ENCODE assay signal across 1 cellular context in the genomic region with DNA sequence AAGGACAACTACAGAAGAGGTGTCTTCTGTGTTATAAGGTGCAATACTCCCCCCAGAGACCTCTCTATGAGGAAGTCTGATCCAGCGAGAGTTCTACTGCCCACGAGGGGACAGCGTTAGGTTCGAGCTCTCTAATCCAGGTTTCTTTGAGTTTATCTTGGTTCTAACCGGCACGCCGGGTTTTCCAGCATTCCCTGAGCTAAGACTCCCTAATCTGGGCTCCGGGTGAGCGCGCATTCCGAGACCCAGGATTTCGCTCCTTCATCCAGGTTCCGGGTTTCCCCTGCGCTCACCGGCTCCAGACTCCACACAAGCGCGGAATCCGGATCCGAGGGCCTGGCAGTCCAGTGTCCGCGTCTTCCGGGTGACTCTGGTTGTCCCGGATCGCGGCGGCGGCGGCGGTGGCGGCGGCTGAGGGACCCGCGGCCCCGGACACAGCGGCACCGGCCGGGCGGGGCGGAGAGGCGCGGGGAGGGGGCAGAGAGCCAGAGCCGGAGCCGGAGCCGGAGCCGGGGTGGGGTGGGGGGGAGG.
TF ChIP-seq lines count a peak whose summit lies in the region.

A gene with protein sequence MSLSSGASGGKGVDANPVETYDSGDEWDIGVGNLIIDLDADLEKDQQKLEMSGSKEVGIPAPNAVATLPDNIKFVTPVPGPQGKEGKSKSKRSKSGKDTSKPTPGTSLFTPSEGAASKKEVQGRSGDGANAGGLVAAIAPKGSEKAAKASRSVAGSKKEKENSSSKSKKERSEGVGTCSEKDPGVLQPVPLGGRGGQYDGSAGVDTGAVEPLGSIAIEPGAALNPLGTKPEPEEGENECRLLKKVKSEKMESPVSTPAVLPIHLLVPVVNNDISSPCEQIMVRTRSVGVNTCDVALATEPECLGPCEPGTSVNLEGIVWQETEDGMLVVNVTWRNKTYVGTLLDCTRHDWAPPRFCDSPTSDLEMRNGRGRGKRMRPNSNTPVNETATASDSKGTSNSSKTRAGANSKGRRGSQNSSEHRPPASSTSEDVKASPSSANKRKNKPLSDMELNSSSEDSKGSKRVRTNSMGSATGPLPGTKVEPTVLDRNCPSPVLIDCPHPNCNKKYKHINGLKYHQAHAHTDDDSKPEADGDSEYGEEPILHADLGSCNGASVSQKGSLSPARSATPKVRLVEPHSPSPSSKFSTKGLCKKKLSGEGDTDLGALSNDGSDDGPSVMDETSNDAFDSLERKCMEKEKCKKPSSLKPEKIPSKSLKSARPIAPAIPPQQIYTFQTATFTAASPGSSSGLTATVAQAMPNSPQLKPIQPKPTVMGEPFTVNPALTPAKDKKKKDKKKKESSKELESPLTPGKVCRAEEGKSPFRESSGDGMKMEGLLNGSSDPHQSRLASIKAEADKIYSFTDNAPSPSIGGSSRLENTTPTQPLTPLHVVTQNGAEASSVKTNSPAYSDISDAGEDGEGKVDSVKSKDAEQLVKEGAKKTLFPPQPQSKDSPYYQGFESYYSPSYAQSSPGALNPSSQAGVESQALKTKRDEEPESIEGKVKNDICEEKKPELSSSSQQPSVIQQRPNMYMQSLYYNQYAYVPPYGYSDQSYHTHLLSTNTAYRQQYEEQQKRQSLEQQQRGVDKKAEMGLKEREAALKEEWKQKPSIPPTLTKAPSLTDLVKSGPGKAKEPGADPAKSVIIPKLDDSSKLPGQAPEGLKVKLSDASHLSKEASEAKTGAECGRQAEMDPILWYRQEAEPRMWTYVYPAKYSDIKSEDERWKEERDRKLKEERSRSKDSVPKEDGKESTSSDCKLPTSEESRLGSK (N-terminal part only) (plus strand): TSS at position 373 of the 531 bp plus-strand sequence. CDS start 38,842 bp downstream, outside the sequence.

TF ChIP-seq in K562, 482 proteins besides CTCF, POLR2A, EP300 and RAD21 (continued from another document and continues in another):
- TF ChIP-seq ATF4 (CRISPR knock-in tag; IDR thresholded peaks at IDR 0.05) = 0 out of 2 replicates have a peak, but pooled peaks have one; percentile 13
- peak; percentile 87 for TF ChIP-seq PRDM10 (IDR thresholded peaks at IDR 0.05; ENCODE audit: partially characterized antibody)
- TF ChIP-seq HIVEP1 (CRISPR knock-in tag; IDR thresholded peaks at IDR 0.05) = 0 out of 2 replicates have a peak, but pooled peaks have one; percentile 56
- TF ChIP-seq SIN3A (IDR thresholded peaks at IDR 0.05; ENCODE audit: borderline replicate concordance in 2 of 2, control insufficient read depth in 1 of 2, low read depth in 2 of 2, low read length in 2 of 2) = peak in 1 of 2 experiments; percentile 59; a peak in 1 of 4 replicates
- TF ChIP-seq ZFPM2 (CRISPR knock-in tag; IDR thresholded peaks at IDR 0.05) = no peak
- TF ChIP-seq NR4A1 (CRISPR knock-in tag; IDR thresholded peaks at IDR 0.05) = no peak
- TF ChIP-seq NR4A1 (tag; IDR thresholded peaks at IDR 0.05) = peak; percentile 58; the same call in 1 of the 2 replicates
- peak; percentile 76 for TF ChIP-seq ZKSCAN1 (IDR thresholded peaks at IDR 0.05; ENCODE audit: low read depth, low read length)
- TF ChIP-seq DMBX1 (CRISPR knock-in tag; IDR thresholded peaks at IDR 0.05; ENCODE audit: borderline replicate concordance) = peak; percentile 52; the same call in 1 of the 2 replicates
- no peak for TF ChIP-seq SMARCB1 (IDR thresholded peaks at IDR 0.05; ENCODE audit: insufficient read length, low read depth)
- no peak for TF ChIP-seq DLX4 (CRISPR knock-in tag; IDR thresholded peaks at IDR 0.05)
- TF ChIP-seq EP400 (IDR thresholded peaks at IDR 0.05) = peak; percentile 76
- TF ChIP-seq FOXM1 (IDR thresholded peaks at IDR 0.05; ENCODE audit: low read depth) = peak; percentile 86
- TF ChIP-seq FOXM1 (CRISPR knock-in tag; IDR thresholded peaks at IDR 0.05; ENCODE audit: low read depth) = no peak
- peak; percentile 64 for TF ChIP-seq TAF9B (IDR thresholded peaks at IDR 0.05; ENCODE audit: partially characterized antibody)
- 0 out of 2 replicates have a peak, but pooled peaks have one; percentile 61 for TF ChIP-seq FOXP4 (CRISPR knock-in tag; IDR thresholded peaks at IDR 0.05; ENCODE audit: borderline replicate concordance)
- no peak for TF ChIP-seq POLR3G (IDR thresholded peaks at IDR 0.05; ENCODE audit: extremely low read depth, insufficient read length, insufficient replicate concordance)
- peak; percentile 89 for TF ChIP-seq ZSCAN29 (IDR thresholded peaks at IDR 0.05)
- TF ChIP-seq FOXK2 (conservative IDR thresholded peaks at IDR 0.05 in 1 of 2, IDR thresholded peaks at IDR 0.05 in 1 of 2; ENCODE audit: low read depth in 2 of 2) = peak in 1 of 2 experiments; percentile 42; a peak in 1 of 4 replicates
- TF ChIP-seq NBN (IDR thresholded peaks at IDR 0.05; ENCODE audit: low read depth) = peak; percentile 94
- TF ChIP-seq, protein P1, sequence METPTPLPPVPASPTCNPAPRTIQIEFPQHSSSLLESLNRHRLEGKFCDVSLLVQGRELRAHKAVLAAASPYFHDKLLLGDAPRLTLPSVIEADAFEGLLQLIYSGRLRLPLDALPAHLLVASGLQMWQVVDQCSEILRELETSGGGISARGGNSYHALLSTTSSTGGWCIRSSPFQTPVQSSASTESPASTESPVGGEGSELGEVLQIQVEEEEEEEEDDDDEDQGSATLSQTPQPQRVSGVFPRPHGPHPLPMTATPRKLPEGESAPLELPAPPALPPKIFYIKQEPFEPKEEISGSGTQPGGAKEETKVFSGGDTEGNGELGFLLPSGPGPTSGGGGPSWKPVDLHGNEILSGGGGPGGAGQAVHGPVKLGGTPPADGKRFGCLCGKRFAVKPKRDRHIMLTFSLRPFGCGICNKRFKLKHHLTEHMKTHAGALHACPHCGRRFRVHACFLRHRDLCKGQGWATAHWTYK (CRISPR knock-in tag; IDR thresholded peaks at IDR 0.05) = 0 out of 2 replicates have a peak, but pooled peaks have one; percentile 49
- peak; percentile 38; the same call in 1 of the 2 replicates for TF ChIP-seq MBD2 (IDR thresholded peaks at IDR 0.05; ENCODE audit: borderline replicate concordance, low read depth)
- no peak for TF ChIP-seq ZNF584 (CRISPR knock-in tag; IDR thresholded peaks at IDR 0.05; ENCODE audit: low read depth)
- peak; percentile 75 for TF ChIP-seq ETV1 (tag; conservative IDR thresholded peaks at IDR 0.05; ENCODE audit: low read depth)
- TF ChIP-seq, protein P2, sequence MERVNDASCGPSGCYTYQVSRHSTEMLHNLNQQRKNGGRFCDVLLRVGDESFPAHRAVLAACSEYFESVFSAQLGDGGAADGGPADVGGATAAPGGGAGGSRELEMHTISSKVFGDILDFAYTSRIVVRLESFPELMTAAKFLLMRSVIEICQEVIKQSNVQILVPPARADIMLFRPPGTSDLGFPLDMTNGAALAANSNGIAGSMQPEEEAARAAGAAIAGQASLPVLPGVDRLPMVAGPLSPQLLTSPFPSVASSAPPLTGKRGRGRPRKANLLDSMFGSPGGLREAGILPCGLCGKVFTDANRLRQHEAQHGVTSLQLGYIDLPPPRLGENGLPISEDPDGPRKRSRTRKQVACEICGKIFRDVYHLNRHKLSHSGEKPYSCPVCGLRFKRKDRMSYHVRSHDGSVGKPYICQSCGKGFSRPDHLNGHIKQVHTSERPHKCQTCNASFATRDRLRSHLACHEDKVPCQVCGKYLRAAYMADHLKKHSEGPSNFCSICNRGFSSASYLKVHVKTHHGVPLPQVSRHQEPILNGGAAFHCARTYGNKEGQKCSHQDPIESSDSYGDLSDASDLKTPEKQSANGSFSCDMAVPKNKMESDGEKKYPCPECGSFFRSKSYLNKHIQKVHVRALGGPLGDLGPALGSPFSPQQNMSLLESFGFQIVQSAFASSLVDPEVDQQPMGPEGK (CRISPR knock-in tag; IDR thresholded peaks at IDR 0.05; ENCODE audit: borderline replicate concordance) = no peak
- peak; percentile 59 for TF ChIP-seq HCFC1 (IDR thresholded peaks at IDR 0.05; ENCODE audit: low read depth, low read length)
- peak; percentile 69 for TF ChIP-seq ZBTB7A (IDR thresholded peaks at IDR 0.05; ENCODE audit: borderline replicate concordance, control insufficient read depth, low read depth, low read length)
- 0 out of 2 replicates have a peak, but pooled peaks have one; percentile 11 for TF ChIP-seq RAD51 (IDR thresholded peaks at IDR 0.05; ENCODE audit: borderline replicate concordance, low read depth)
- peak; percentile 52; the same call in 1 of the 2 replicates for TF ChIP-seq HMGXB4 (CRISPR knock-in tag; IDR thresholded peaks at IDR 0.05)
- TF ChIP-seq, protein P3, sequence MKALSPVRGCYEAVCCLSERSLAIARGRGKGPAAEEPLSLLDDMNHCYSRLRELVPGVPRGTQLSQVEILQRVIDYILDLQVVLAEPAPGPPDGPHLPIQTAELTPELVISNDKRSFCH (CRISPR knock-in tag; IDR thresholded peaks at IDR 0.05) = no peak
- TF ChIP-seq, protein P3 (tag; IDR thresholded peaks at IDR 0.05) = peak; percentile 80
- peak; percentile 72 for TF ChIP-seq MTA1 (IDR thresholded peaks at IDR 0.05; ENCODE audit: borderline replicate concordance)
- peak; percentile 82 for TF ChIP-seq RFX5 (IDR thresholded peaks at IDR 0.05; ENCODE audit: low read depth, low read length)
- no peak for TF ChIP-seq CHD4 (IDR thresholded peaks at IDR 0.05; ENCODE audit: insufficient read depth, insufficient replicate concordance, low read depth, low read length, poor library complexity, severe bottlenecking)
- peak; percentile 100 for TF ChIP-seq NEUROD1 (IDR thresholded peaks at IDR 0.05; ENCODE audit: borderline replicate concordance, low read depth, low read length, partially characterized antibody)
- TF ChIP-seq ETS2 (tag; IDR thresholded peaks at IDR 0.05; ENCODE audit: borderline replicate concordance, poor library complexity, severe bottlenecking) = no peak
- TF ChIP-seq, protein P4, sequence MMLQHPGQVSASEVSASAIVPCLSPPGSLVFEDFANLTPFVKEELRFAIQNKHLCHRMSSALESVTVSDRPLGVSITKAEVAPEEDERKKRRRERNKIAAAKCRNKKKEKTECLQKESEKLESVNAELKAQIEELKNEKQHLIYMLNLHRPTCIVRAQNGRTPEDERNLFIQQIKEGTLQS (IDR thresholded peaks at IDR 0.05) = no peak
- TF ChIP-seq, protein P4 (CRISPR knock-in tag; conservative IDR thresholded peaks at IDR 0.05) = peak; percentile 79
- TF ChIP-seq SNRNP70 (optimal IDR thresholded peaks at IDR 0.05; ENCODE audit: low read depth, low read length) = no peak
